ENCODE assay signal across 9 cellular contexts in the genomic region with DNA sequence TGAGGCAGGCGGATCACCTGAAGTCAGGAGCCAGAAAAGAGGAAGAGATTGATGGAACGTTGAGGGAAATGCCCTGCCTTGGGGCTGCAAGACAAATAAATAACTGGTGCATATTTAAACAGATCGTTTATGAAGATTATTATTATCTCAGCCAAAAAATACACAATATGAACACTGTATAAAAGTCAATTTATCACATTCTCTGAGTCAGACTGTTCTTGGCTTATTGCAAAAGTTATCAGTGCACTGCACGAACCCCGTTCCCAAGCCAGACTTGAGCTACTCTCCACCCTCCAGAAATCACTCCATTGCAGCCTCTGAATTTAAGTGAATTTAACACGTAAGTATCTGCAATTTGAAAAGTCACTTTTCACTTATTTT. TPM values are rescaled to one million over a fixed set of nuclear protein-coding genes. Genes with fewer than 3 reads are reported as not detected.
A peak's percentile ranks its signal among the peaks of the same experiment; 100 is the strongest.
DNase-seq lines count a peak whose midpoint lies in the region; ATAC-seq and TF ChIP-seq lines count a peak whose summit lies in the region.
"Had no signal": no experiment of that assay in that cellular context is flagged by ENCODE, and none has a peak within 500 bp of the region (broad histone marks: within the 10 kb centered on the region; RNA-seq: fewer than 3 reads in every experiment).

No MANE protein-coding gene starts in this region.

- H3K4me3 ChIP-seq in NT2/D1 (ENCODE audit: insufficient read length, low read depth) (peak overlapping the region; percentile 78), duodenal mucosa (ENCODE audit: low read depth in 1 of 2, low read length in 2 of 2) (peak overlapping the region; percentile 96 to 99)

- H3K27me3 Mint-ChIP-seq in CD14-positive monocyte (ENCODE audit: low read depth in 3 of 3) (peaks cover 8 to 21% (median 17%) of the 10 kb centered on the region in 3 donors), nephron (ENCODE audit: low read depth) (peaks cover 3% of the 10 kb centered on the region)

- H3K27me3 ChIP-seq in NT2/D1 (ENCODE audit: insufficient read depth, insufficient read length) (peaks cover 18% of the 10 kb centered on the region), duodenal mucosa (ENCODE audit: control insufficient read depth in 1 of 2, insufficient read depth in 2 of 2, low read length in 2 of 2) (no peaks in the 10 kb centered on the region)

- TF ChIP-seq CTCF in CD14-positive monocyte (IDR thresholded peaks at IDR 0.05) (no peak), nephron (IDR thresholded peaks at IDR 0.05; ENCODE audit: unreplicated experiment in 3 of 3) (no peak)

- intact Hi-C loops in CD14-positive monocyte (cut with micrococcal nuclease) (loop anchor here in 1 of 2 donors (2.0 to 5.0 kb wide), 3 partner anchors 13 to 91 kb away; no protein-coding TSS in a partner anchor), head of caudate nucleus (cut with DNase I) (no loop called here), left colon (cut with DNase I, micrococcal nuclease) (no loop called here)

- no peak for ATAC-seq in HG02840 (IDR thresholded peaks at IDR 0.05; ENCODE audit: low FRiP score, unreplicated experiment)
- ATAC-seq in left colon = no peak

- H3K4me1 ChIP-seq in NT2/D1 (ENCODE audit: insufficient read depth, insufficient read length) (peaks cover 5% of the 10 kb centered on the region), duodenal mucosa (ENCODE audit: control insufficient read depth in 1 of 2, insufficient read depth in 2 of 2, low read length in 2 of 2) (peaks cover 19 to 27% of the 10 kb centered on the region in 2 donors)

- H3K27ac Mint-ChIP-seq in CD14-positive monocyte (no peak overlapping the region), nephron (peak overlapping the region; percentile 60 to 72 (median 69))

- H3K36me3 ChIP-seq in NT2/D1 (ENCODE audit: insufficient read depth, insufficient read length, low read length) (no peaks in the 10 kb centered on the region), duodenal mucosa (ENCODE audit: control insufficient read depth in 1 of 2, insufficient read depth in 2 of 2, low read length in 2 of 2) (no peaks in the 10 kb centered on the region)

- H3K36me3 Mint-ChIP-seq in CD14-positive monocyte = peaks cover 4 to 10% of the 10 kb centered on the region in 2 donors
- H3K36me3 Mint-ChIP-seq in nephron (ENCODE audit: low read depth) = no peaks in the 10 kb centered on the region

- DNase-seq in CD14-positive monocyte (ENCODE audit: low spot score) = no peak
- DNase-seq in NT2/D1 (ENCODE audit: low read depth, low spot score) = no peak
- no peak for DNase-seq in head of caudate nucleus
- DNase-seq in left colon = no peak
- no peak for DNase-seq in COLO668 (lab: John Stamatoyannopoulos, UW; ENCODE audit: unreplicated experiment)
- DNase-seq: SHP77 had no signal

- peak overlapping the region; percentile 46 to 91 for H3K4me3 Mint-ChIP-seq in CD14-positive monocyte
- peak overlapping the region; percentile 89 to 93 (median 91) for H3K4me3 Mint-ChIP-seq in nephron

- H3K9me3 Mint-ChIP-seq in CD14-positive monocyte (peaks cover 0 to 4% (median 0%) of the 10 kb centered on the region in 7 donors), nephron (no peaks in the 10 kb centered on the region)

- H3K4me1 Mint-ChIP-seq in CD14-positive monocyte (peaks cover 45% of the 10 kb centered on the region), nephron (peaks cover 58% of the 10 kb centered on the region)

- H3K9ac ChIP-seq in NT2/D1 (ENCODE audit: insufficient read length, low read depth) (peak overlapping the region; percentile 36), duodenal mucosa (ENCODE audit: low read depth in 1 of 2, low read length in 2 of 2) (peak overlapping the region; percentile 88)

- H3K27ac ChIP-seq in duodenal mucosa (ENCODE audit: low read depth, low read length) = no peak overlapping the region

- no peaks in the 10 kb centered on the region for H3K9me3 ChIP-seq in NT2/D1 (ENCODE audit: insufficient read depth, low read length)
- no peaks in the 10 kb centered on the region for H3K9me3 ChIP-seq in duodenal mucosa (ENCODE audit: control insufficient read depth in 1 of 2, low read length in 2 of 2)

RNA-seq across cellular contexts. Expression of gene DNMBP, which starts 1.6 kb away (rescaled TPM):
- 1 to 10 TPM in 1 of 2 donors, under 1 TPM in 1; 0.83 to 1.2 TPM for polyA plus RNA-seq in CD14-positive monocyte
- 10 to 100 TPM; 43.6 to 53.4 TPM for total RNA-seq in left colon

Comparison
In these comparisons a context has a peak if more than half of its experiments do, and no peak if none do; other contexts are left out.
1. H3K27ac Mint-ChIP-seq: peak in nephron (3 of 3); none in CD14-positive monocyte (0 of 7).